ENCODE assay signal across 13 cellular contexts in genomic region chr20:41304002-41304401, GRCh38.
"Had no signal": no experiment of that assay in that cellular context is flagged by ENCODE, and none has a peak within 500 bp of the region (broad histone marks: within the 10 kb centered on the region; RNA-seq: fewer than 3 reads in every experiment).

No MANE protein-coding gene starts in this region.

- H3K27ac ChIP-seq: suprapubic skin, transverse colon, vagina had no signal

- DNase-seq: activated B cell treated with CpG ODN at 0.5 μM for 24 hours; activated CD4-positive, alpha-beta memory T cell treated with anti-CD3 and anti-CD28 coated beads for 36 hours; activated CD4-positive, alpha-beta T cell treated with anti-CD3 and anti-CD28 coated beads for 4 hours; activated naive CD4-positive, alpha-beta T cell; activated naive CD8-positive, alpha-beta T cell treated with anti-CD3 and anti-CD28 coated beads, Interleukin-2, amount 10 ng/mL, durations not matched to agents 7 days and 5 days; activated T-cell treated with anti-CD3 and anti-CD28 coated beads, Interleukin-2, amount 50 U/mL, for 1 hour; amygdala; caudate nucleus; effector memory CD8-positive, alpha-beta T cell; transverse colon had no signal

- H3K4me3 ChIP-seq: suprapubic skin, transverse colon, vagina had no signal

- H3K27me3 ChIP-seq: suprapubic skin, transverse colon, vagina had no signal

- H3K9me3 ChIP-seq: suprapubic skin, transverse colon, vagina had no signal

- H3K36me3 ChIP-seq: suprapubic skin, transverse colon, vagina had no signal

- ATAC-seq: activated T-helper 17 cell treated with anti-CD3 and anti-CD28 coated beads, Interleukin-2, amount 50 U/mL, for 72 hours; effector memory CD8-positive, alpha-beta T cell had no signal
